ENCODE assay signal across 24 cellular contexts in the genomic region with DNA sequence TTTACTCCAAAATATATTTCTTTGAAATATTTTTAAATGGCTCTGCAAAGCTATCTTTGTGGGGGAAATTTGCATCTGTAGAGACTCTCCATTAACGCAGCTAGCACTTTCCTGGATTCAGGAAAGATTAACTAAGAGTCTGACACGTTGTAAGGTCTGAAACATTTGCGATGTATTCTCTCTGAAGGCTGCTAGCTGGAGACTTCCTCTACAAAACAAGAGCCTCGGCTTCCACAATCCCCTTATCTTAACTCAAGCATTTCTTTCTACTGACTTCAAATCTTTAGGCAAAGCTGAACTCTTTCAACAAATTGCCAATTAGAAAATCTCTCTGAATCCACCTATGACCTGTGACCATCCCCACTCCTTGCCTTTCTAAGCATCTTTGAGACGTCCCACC.
DNase-seq lines count a peak whose midpoint lies in the region; ATAC-seq and TF ChIP-seq lines count a peak whose summit lies in the region.
"Had no signal": no experiment of that assay in that cellular context is flagged by ENCODE, and none has a peak within 500 bp of the region (broad histone marks: within the 10 kb centered on the region; RNA-seq: fewer than 3 reads in every experiment).

No MANE protein-coding gene starts in this region.

- 63% methylated on average over 5 of the region's 5 CpGs for WGBS in HUES64
- 38% methylated on average over 5 of the region's 5 CpGs for WGBS in hepatocyte (ENCODE audit: low lambda C conversion rate, missing lambda C conversion rate)

- no peak overlapping the region for H3K4me3 Mint-ChIP-seq in GM23338
- H3K4me3 Mint-ChIP-seq in mesothelial cell of epicardium = no peak overlapping the region
- H3K4me3 Mint-ChIP-seq in natural killer cell treated with Interleukin-12 subunit alpha and Interleukin-12 subunit beta and Interleukin-15 and Interleukin-18, amount 100 ng/mL, for 72 hours = no peak overlapping the region
- H3K4me3 Mint-ChIP-seq: CD14-positive monocyte; CD4-positive, alpha-beta T cell; CD8-positive, alpha-beta memory T cell; HFFc6 had no signal

- H3K4me3 ChIP-seq in GM23338 (no peak overlapping the region), HUES64 (ENCODE audit: low read length) (no peak overlapping the region), hepatocyte (no peak overlapping the region)
- H3K4me3 ChIP-seq: A549; BLaER1 treated with 17β-estradiol and CSF1 and Interleukin-3, amounts not matched to agents 10 nM and 100 nM; GM12878; GM23248; HAP-1 had no signal

- H3K27me3 Mint-ChIP-seq in GM23338 (ENCODE audit: insufficient read depth, low read depth, poor library complexity) (peaks cover 2% of the 10 kb centered on the region), mesothelial cell of epicardium (ENCODE audit: low read depth) (no peaks in the 10 kb centered on the region)
- H3K27me3 Mint-ChIP-seq in natural killer cell treated with Interleukin-12 subunit alpha and Interleukin-12 subunit beta and Interleukin-15 and Interleukin-18, amount 100 ng/mL, for 72 hours = peaks cover 14 to 15% of the 10 kb centered on the region in 2 donors

- H3K27me3 ChIP-seq in GM23338 (ENCODE audit: insufficient read depth) (no peaks in the 10 kb centered on the region), HUES64 (ENCODE audit: insufficient read depth, low read length) (no peaks in the 10 kb centered on the region), hepatocyte (no peaks in the 10 kb centered on the region)
- H3K27me3 ChIP-seq: BLaER1 treated with 17β-estradiol and CSF1 and Interleukin-3, amounts not matched to agents 10 nM and 100 nM had no signal

- ATAC-seq in GM23338 = peak; percentile 58
- no peak for ATAC-seq in HG03378 (IDR thresholded peaks at IDR 0.05; ENCODE audit: unreplicated experiment)
- ATAC-seq in natural killer cell treated with Interleukin-12 subunit alpha and Interleukin-12 subunit beta and Interleukin-15 and Interleukin-18, amount 100 ng/mL, for 72 hours = no peak
- ATAC-seq: A549, GM12878 had no signal

- H3K27ac ChIP-seq in GM23338 (ENCODE audit: low read depth) (peak overlapping the region; percentile 73), HUES64 (ENCODE audit: low read depth, low read length) (peak overlapping the region; percentile 58; the same call in 1 of the 2 replicates), hepatocyte (no peak overlapping the region)
- H3K27ac ChIP-seq: A549; BLaER1 treated with 17β-estradiol and CSF1 and Interleukin-3, amounts not matched to agents 10 nM and 100 nM; GM23248 had no signal

- H3K36me3 Mint-ChIP-seq in GM23338 (ENCODE audit: low read depth) = peaks cover 16% of the 10 kb centered on the region
- no peaks in the 10 kb centered on the region for H3K36me3 Mint-ChIP-seq in mesothelial cell of epicardium
- peaks cover 5% of the 10 kb centered on the region for H3K36me3 Mint-ChIP-seq in natural killer cell treated with Interleukin-12 subunit alpha and Interleukin-12 subunit beta and Interleukin-15 and Interleukin-18, amount 100 ng/mL, for 72 hours
- H3K36me3 Mint-ChIP-seq: CD14-positive monocyte had no signal

- H3K9me3 ChIP-seq in HUES64 (ENCODE audit: insufficient read depth, low read depth, low read length) = peaks cover 8% of the 10 kb centered on the region; the same call in 1 of the 2 replicates
- H3K9me3 ChIP-seq in hepatocyte (ENCODE audit: low read depth) = no peaks in the 10 kb centered on the region
- H3K9me3 ChIP-seq: BE2C had no signal

- H3K9ac ChIP-seq in HUES64 (ENCODE audit: low read depth, low read length) = no peak overlapping the region
- H3K9ac ChIP-seq: BLaER1 treated with 17β-estradiol and CSF1 and Interleukin-3, amounts not matched to agents 10 nM and 100 nM; GM23248 had no signal

- H3K79me2 ChIP-seq in GM23338 (replicated peaks; ENCODE audit: insufficient read depth) (no peaks in the 10 kb centered on the region), hepatocyte (no peaks in the 10 kb centered on the region)

- H3F3A ChIP-seq in GM23338 (replicated peaks; ENCODE audit: low read depth) = no peaks in the 10 kb centered on the region

- no peaks in the 10 kb centered on the region; the same call in 1 of the 2 replicates for H3K36me3 ChIP-seq in GM23338 (ENCODE audit: insufficient read depth)
- no peaks in the 10 kb centered on the region for H3K36me3 ChIP-seq in HUES64 (ENCODE audit: insufficient read depth, low read length)
- no peaks in the 10 kb centered on the region for H3K36me3 ChIP-seq in hepatocyte (replicated peaks; ENCODE audit: insufficient read depth, low read depth)
- H3K36me3 ChIP-seq: BE2C; BLaER1 treated with 17β-estradiol and CSF1 and Interleukin-3, amounts not matched to agents 10 nM and 100 nM; HAP-1 had no signal

- H2AFZ ChIP-seq in GM23338 (no peak overlapping the region), hepatocyte (no peak overlapping the region)
- H2AFZ ChIP-seq: GM23248 had no signal

- H3K4me1 ChIP-seq in GM23338 (ENCODE audit: insufficient read depth) (peaks cover 32% of the 10 kb centered on the region), HUES64 (ENCODE audit: insufficient read depth, low read length) (peaks cover 32% of the 10 kb centered on the region), hepatocyte (ENCODE audit: insufficient read depth) (no peaks in the 10 kb centered on the region)
- H3K4me1 ChIP-seq: A549, BE2C had no signal

- peaks cover 40% of the 10 kb centered on the region for H3K4me1 Mint-ChIP-seq in GM23338
- H3K4me1 Mint-ChIP-seq in mesothelial cell of epicardium = peaks cover 22% of the 10 kb centered on the region
- no peaks in the 10 kb centered on the region for H3K4me1 Mint-ChIP-seq in natural killer cell treated with Interleukin-12 subunit alpha and Interleukin-12 subunit beta and Interleukin-15 and Interleukin-18, amount 100 ng/mL, for 72 hours (ENCODE audit: low read depth in 2 of 2)
- H3K4me1 Mint-ChIP-seq: CD14-positive monocyte; CD8-positive, alpha-beta memory T cell had no signal

- H3K9me2 ChIP-seq in GM23338 (ENCODE audit: insufficient read depth) (no peaks in the 10 kb centered on the region; the same call in 1 of the 2 replicates), hepatocyte (replicated peaks; ENCODE audit: insufficient read depth) (no peaks in the 10 kb centered on the region)

- H3K27ac Mint-ChIP-seq in GM23338 (peak overlapping the region; percentile 66), mesothelial cell of epicardium (peak overlapping the region; percentile 5)
- no peak overlapping the region for H3K27ac Mint-ChIP-seq in natural killer cell treated with Interleukin-12 subunit alpha and Interleukin-12 subunit beta and Interleukin-15 and Interleukin-18, amount 100 ng/mL, for 72 hours
- H3K27ac Mint-ChIP-seq: CD14-positive monocyte; CD4-positive, alpha-beta T cell; HFFc6 had no signal

- no peaks in the 10 kb centered on the region for H4K20me1 ChIP-seq in GM23338 (replicated peaks; ENCODE audit: insufficient read depth)
- H4K20me1 ChIP-seq in hepatocyte (ENCODE audit: insufficient read depth, poor library complexity, severe bottlenecking) = no peaks in the 10 kb centered on the region
- H4K20me1 ChIP-seq: BLaER1 treated with 17β-estradiol and CSF1 and Interleukin-3, amounts not matched to agents 10 nM and 100 nM had no signal

- H3K4me2 ChIP-seq in GM23338 (no peak overlapping the region), hepatocyte (peak overlapping the region; percentile 60)
- H3K4me2 ChIP-seq: A549; BLaER1 treated with 17β-estradiol and CSF1 and Interleukin-3, amounts not matched to agents 10 nM and 100 nM had no signal

- DNase-seq in GM23338 (ENCODE audit: low spot score) = peak; percentile 34
- no peak for DNase-seq in hepatocyte (ENCODE audit: low spot score)
- no peak for DNase-seq in mesothelial cell of epicardium (ENCODE audit: low spot score in 2 of 2, unreplicated experiment in 2 of 2)
- no peak for DNase-seq in natural killer cell treated with Interleukin-12 subunit alpha and Interleukin-12 subunit beta and Interleukin-15 and Interleukin-18, amount 100 ng/mL, for 72 hours (ENCODE audit: low spot score)
- DNase-seq in activated CD4-positive, alpha-beta T cell treated with anti-CD3 and anti-CD28 coated beads for 48 hours = no peak
- DNase-seq: 8988T; ACHN; AML-193; BE2C; CD4-positive, alpha-beta T cell; CD8-positive, alpha-beta memory T cell; DMS 273 treated with DMSO at 0.1 percent for 48 hours; DMS79; EL; GDM1; GM23248; HFFc6 had no signal

- TF ChIP-seq CTCF in GM23338 (conservative IDR thresholded peaks at IDR 0.05; ENCODE audit: low read depth in 2 of 2) (no peak), hepatocyte (IDR thresholded peaks at IDR 0.05; ENCODE audit: poor library complexity) (no peak), mesothelial cell of epicardium (IDR thresholded peaks at IDR 0.05; ENCODE audit: unreplicated experiment) (no peak)

- H3K9me3 Mint-ChIP-seq in GM23338 = peaks cover 25% of the 10 kb centered on the region
- H3K9me3 Mint-ChIP-seq in mesothelial cell of epicardium = peaks cover 19% of the 10 kb centered on the region
- peaks cover 3% of the 10 kb centered on the region for H3K9me3 Mint-ChIP-seq in natural killer cell treated with Interleukin-12 subunit alpha and Interleukin-12 subunit beta and Interleukin-15 and Interleukin-18, amount 100 ng/mL, for 72 hours

TF ChIP-seq in GM23338, 12 proteins besides CTCF, POLR2A, EP300 and RAD21 (continues in another document):
- TF ChIP-seq ZNF331 (CRISPR knock-in tag; IDR thresholded peaks at IDR 0.05; ENCODE audit: low read depth) (no peak), EZH2 (IDR thresholded peaks at IDR 0.05; ENCODE audit: low read depth, unreplicated experiment) (no peak), POLR2AphosphoS5 (IDR thresholded peaks at IDR 0.05; ENCODE audit: low read depth) (no peak), ZNF114 (CRISPR knock-in tag; IDR thresholded peaks at IDR 0.05) (no peak), NANOG (IDR thresholded peaks at IDR 0.05; ENCODE audit: borderline replicate concordance) (no peak), STAT1 (IDR thresholded peaks at IDR 0.05; ENCODE audit: unreplicated experiment) (no peak), EZH2phosphoT487 (IDR thresholded peaks at IDR 0.05; ENCODE audit: unreplicated experiment) (no peak)
- TF ChIP-seq, protein P1, sequence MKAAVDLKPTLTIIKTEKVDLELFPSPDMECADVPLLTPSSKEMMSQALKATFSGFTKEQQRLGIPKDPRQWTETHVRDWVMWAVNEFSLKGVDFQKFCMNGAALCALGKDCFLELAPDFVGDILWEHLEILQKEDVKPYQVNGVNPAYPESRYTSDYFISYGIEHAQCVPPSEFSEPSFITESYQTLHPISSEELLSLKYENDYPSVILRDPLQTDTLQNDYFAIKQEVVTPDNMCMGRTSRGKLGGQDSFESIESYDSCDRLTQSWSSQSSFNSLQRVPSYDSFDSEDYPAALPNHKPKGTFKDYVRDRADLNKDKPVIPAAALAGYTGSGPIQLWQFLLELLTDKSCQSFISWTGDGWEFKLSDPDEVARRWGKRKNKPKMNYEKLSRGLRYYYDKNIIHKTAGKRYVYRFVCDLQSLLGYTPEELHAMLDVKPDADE (IDR thresholded peaks at IDR 0.05) = no peak

Comparison
In these comparisons a context has a peak if more than half of its experiments do, and no peak if none do; other contexts are left out.
1. H3K27ac Mint-ChIP-seq: peak in GM23338 (single experiment) and mesothelial cell of epicardium (single experiment); none in natural killer cell treated with Interleukin-12 subunit alpha and Interleukin-12 subunit beta and Interleukin-15 and Interleukin-18, amount 100 ng/mL, for 72 hours (0 of 2).